12 cellular contexts compared by ENCODE assay signal in genomic region chr1:221816899-221817298, GRCh38.
A peak's percentile ranks its signal among the peaks of the same experiment; 100 is the strongest.
DNase-seq lines count a peak whose midpoint lies in the region; TF ChIP-seq lines count a peak whose summit lies in the region.
"Had no signal": no experiment of that assay in that cellular context is flagged by ENCODE, and none has a peak within 500 bp of the region (broad histone marks: within the 10 kb centered on the region; RNA-seq: fewer than 3 reads in every experiment).

No MANE protein-coding gene starts in this region.

- no peak overlapping the region for H3K4me3 Mint-ChIP-seq in osteocyte (ENCODE audit: unreplicated experiment)
- H3K4me3 Mint-ChIP-seq in activated naive CD4-positive, alpha-beta T cell treated with anti-CD3 and anti-CD28 coated beads, Interleukin-2, amount 10 ng/mL, durations not matched to agents 7 days and 5 days = no peak overlapping the region
- H3K4me3 Mint-ChIP-seq: CD14-positive monocyte had no signal

- intact Hi-C loops in head of caudate nucleus (cut with DNase I) = no loop called here

- no peaks in the 10 kb centered on the region for H3K36me3 Mint-ChIP-seq in osteocyte (ENCODE audit: unreplicated experiment)
- H3K36me3 Mint-ChIP-seq in activated naive CD4-positive, alpha-beta T cell treated with anti-CD3 and anti-CD28 coated beads, Interleukin-2, amount 10 ng/mL, durations not matched to agents 7 days and 5 days = peaks cover 1% of the 10 kb centered on the region
- H3K36me3 Mint-ChIP-seq: CD14-positive monocyte had no signal

- peaks cover 15% of the 10 kb centered on the region for H3K9me3 Mint-ChIP-seq in osteocyte (ENCODE audit: unreplicated experiment)
- no peaks in the 10 kb centered on the region for H3K9me3 Mint-ChIP-seq in activated naive CD4-positive, alpha-beta T cell treated with anti-CD3 and anti-CD28 coated beads, Interleukin-2, amount 10 ng/mL, durations not matched to agents 7 days and 5 days
- H3K9me3 Mint-ChIP-seq: CD14-positive monocyte had no signal

- in situ Hi-C loops in astrocyte of the cerebellum (cut with HindIII; ENCODE audit: low sequenced_read_pairs) = no loop called here

- DNase-seq in AG08395 (ENCODE audit: low spot score) (peak; percentile 74), HS-5 (ENCODE audit: low read depth) (peak; percentile 93), astrocyte of the cerebellum (ENCODE audit: low read depth) (peak; percentile 83), iPS DF 19.7 (ENCODE audit: low read depth, low spot score) (peak; percentile 17), head of caudate nucleus (no peak), osteocyte (ENCODE audit: extremely low spot score, unreplicated experiment) (no peak)
- no peak for DNase-seq in NK-92 treated with Interleukin-12 subunit alpha and Interleukin-12 subunit beta, amount 100 ng/mL, for 24 hours (lab: John Stamatoyannopoulos, UW)
- no peak for DNase-seq in activated naive CD4-positive, alpha-beta T cell treated with anti-CD3 and anti-CD28 coated beads, Interleukin-2, amount 10 ng/mL, durations not matched to agents 7 days and 5 days
- DNase-seq: activated effector memory CD4-positive, alpha-beta T cell treated with anti-CD3 and anti-CD28 coated beads, Interleukin-2, amount 50 U/mL, for 16 hours; NCI-H1436 treated with DMSO at 0.1 percent for 48 hours; NCI-H774 had no signal

- H3K4me1 Mint-ChIP-seq in osteocyte (ENCODE audit: unreplicated experiment) = no peaks in the 10 kb centered on the region
- H3K4me1 Mint-ChIP-seq in activated naive CD4-positive, alpha-beta T cell treated with anti-CD3 and anti-CD28 coated beads, Interleukin-2, amount 10 ng/mL, durations not matched to agents 7 days and 5 days = no peaks in the 10 kb centered on the region
- H3K4me1 Mint-ChIP-seq: CD14-positive monocyte had no signal

- H3K27me3 Mint-ChIP-seq in osteocyte (ENCODE audit: unreplicated experiment) = no peaks in the 10 kb centered on the region
- peaks cover 4% of the 10 kb centered on the region for H3K27me3 Mint-ChIP-seq in activated naive CD4-positive, alpha-beta T cell treated with anti-CD3 and anti-CD28 coated beads, Interleukin-2, amount 10 ng/mL, durations not matched to agents 7 days and 5 days

- TF ChIP-seq CTCF in astrocyte of the cerebellum (IDR thresholded peaks at IDR 0.05; ENCODE audit: low read depth, low read length, missing control alignments) (no peak), osteocyte (IDR thresholded peaks at IDR 0.05) (no peak)

- H3K27ac Mint-ChIP-seq in osteocyte (ENCODE audit: unreplicated experiment) = no peak overlapping the region
- no peak overlapping the region for H3K27ac Mint-ChIP-seq in activated naive CD4-positive, alpha-beta T cell treated with anti-CD3 and anti-CD28 coated beads, Interleukin-2, amount 10 ng/mL, durations not matched to agents 7 days and 5 days
- H3K27ac Mint-ChIP-seq: CD14-positive monocyte had no signal

- CTCF ChIA-PET in activated naive CD4-positive, alpha-beta T cell treated with anti-CD3 and anti-CD28 coated beads, Interleukin-2, amount 10 ng/mL, durations not matched to agents 7 days and 5 days (lab: Charles Lee) = no interaction called here

- H3K4me3 ChIP-seq in astrocyte of the cerebellum (ENCODE audit: low read depth, low read length) = no peak overlapping the region

Comparison
In these comparisons a context has a peak if more than half of its experiments do, and no peak if none do; other contexts are left out.
1. DNase-seq: peak in AG08395 (single experiment), HS-5 (single experiment), astrocyte of the cerebellum (single experiment) and iPS DF 19.7 (single experiment); none in head of caudate nucleus (0 of 42), NK-92 treated with Interleukin-12 subunit alpha and Interleukin-12 subunit beta, amount 100 ng/mL, for 24 hours (single experiment), osteocyte (single experiment) and activated naive CD4-positive, alpha-beta T cell treated with anti-CD3 and anti-CD28 coated beads, Interleukin-2, amount 10 ng/mL, durations not matched to agents 7 days and 5 days (single experiment).